In the genomic region with DNA sequence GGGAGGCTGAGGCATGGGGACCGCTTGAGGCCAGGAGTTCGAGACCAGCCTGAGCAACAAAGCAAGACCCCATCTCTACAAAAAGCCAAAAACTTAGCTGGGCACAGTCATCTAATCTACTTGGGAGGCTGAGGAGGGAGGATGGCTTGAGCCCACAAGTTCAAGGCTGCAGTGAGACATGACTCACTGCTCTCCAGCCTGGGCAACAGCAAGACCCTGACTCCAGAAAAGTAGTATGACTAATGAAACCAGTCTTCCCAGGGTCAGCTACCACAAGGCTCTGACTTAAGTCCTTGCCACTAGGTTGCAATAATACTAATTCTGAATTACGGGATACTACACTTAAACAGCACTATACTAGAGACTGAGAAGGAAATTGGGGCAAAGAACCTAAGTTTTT, we compare ENCODE assay signal across 16 cellular contexts.
DNase-seq lines count a peak whose midpoint lies in the region; ATAC-seq and TF ChIP-seq lines count a peak whose summit lies in the region.
"Had no signal": no experiment of that assay in that cellular context is flagged by ENCODE, and none has a peak within 500 bp of the region (broad histone marks: within the 10 kb centered on the region; RNA-seq: fewer than 3 reads in every experiment).

No MANE protein-coding gene starts in this region.

- POLR2A ChIA-PET in RWPE1 (lab: Yijun Ruan, JAX; ENCODE audit: low non-redundant PET): interaction anchor here (0.6 kb wide), 1 partner anchor 60 kb away, joined by 3 read pairs; no protein-coding TSS in a partner anchor

- ATAC-seq in HG03175 (IDR thresholded peaks at IDR 0.05; ENCODE audit: unreplicated experiment): no peak
- ATAC-seq: activated naive CD4-positive, alpha-beta T cell treated with anti-CD3 and anti-CD28 coated beads, Interleukin-2, amount 50 U/mL, for 72 hours; foreskin keratinocyte had no signal

- DNase-seq in DMS53 (lab: John Stamatoyannopoulos, UW) (peak; percentile 19), DMS53 treated with DMSO at 0.1 percent for 48 hours (lab: John Stamatoyannopoulos, UW; ENCODE audit: unreplicated experiment) (no peak), HK-2 (ENCODE audit: unreplicated experiment) (peak; percentile 25), RWPE1 (ENCODE audit: low spot score) (no peak), glomerular visceral epithelial cell (ENCODE audit: extremely low spot score) (peak; percentile 42), midbrain (lab: John Stamatoyannopoulos, UW) (no peak), NCI-H187 treated with DMSO at 0.1 percent for 48 hours (lab: John Stamatoyannopoulos, UW) (no peak)
- DNase-seq: activated CD4-positive, alpha-beta T cell treated with anti-CD3 and anti-CD28 coated beads, Interleukin-2, amount 50 U/mL, for 1 hour; CD8-positive, alpha-beta memory T cell; foreskin keratinocyte; immature natural killer cell; NCI-H2171; T-helper 2 cell had no signal

- CTCF ChIA-PET in RWPE1 (lab: Yijun Ruan, JAX): no interaction called here

- peak overlapping the region; percentile 40; the same call in 1 of the 2 replicates for H3K27ac ChIP-seq in RWPE1
- H3K27ac ChIP-seq: coronary artery, foreskin keratinocyte had no signal

- TF ChIP-seq CTCF in RWPE1 (conservative IDR thresholded peaks at IDR 0.05; ENCODE audit: low read depth): no peak

Comparison
In these comparisons a context has a peak if more than half of its experiments do, and no peak if none do; other contexts are left out.
1. DNase-seq: peak in DMS53 (single experiment), HK-2 (single experiment) and glomerular visceral epithelial cell (single experiment); none in DMS53 treated with DMSO at 0.1 percent for 48 hours (single experiment), RWPE1 (single experiment), midbrain (single experiment) and NCI-H187 treated with DMSO at 0.1 percent for 48 hours (single experiment).